Comparison of ENCODE assay signal across 20 cellular contexts in genomic region chr20:24378651-24379050, GRCh38.
"Had no signal": no experiment of that assay in that cellular context is flagged by ENCODE, and none has a peak within 500 bp of the region (broad histone marks: within the 10 kb centered on the region; RNA-seq: fewer than 3 reads in every experiment).

No MANE protein-coding gene starts in this region.

- H3K4me1 ChIP-seq: left ventricle myocardium inferior had no signal

- H3K9me3 Mint-ChIP-seq: activated CD4-positive, alpha-beta T cell treated with anti-CD3 and anti-CD28 coated beads, Interleukin-2, amount 10 ng/mL, durations not matched to agents 24 days and 14 days; activated CD8-positive, alpha-beta T cell treated with anti-CD3 and anti-CD28 coated beads for 36 hours; activated naive CD8-positive, alpha-beta T cell treated with anti-CD3 and anti-CD28 coated beads for 36 hours; activated T-helper 17 cell treated with anti-CD3 and anti-CD28 coated beads, Interleukin-2, amount 50 U/mL, for 72 hours; brain; central memory CD8-positive, alpha-beta T cell; nephron progenitor cell had no signal

- H3K4me3 ChIP-seq: heart left ventricle, left ventricle myocardium inferior, thyroid gland had no signal

- H3K4me3 Mint-ChIP-seq: activated CD4-positive, alpha-beta T cell treated with anti-CD3 and anti-CD28 coated beads, Interleukin-2, amount 10 ng/mL, durations not matched to agents 24 days and 14 days; activated CD8-positive, alpha-beta T cell treated with anti-CD3 and anti-CD28 coated beads for 36 hours; activated naive CD8-positive, alpha-beta T cell treated with anti-CD3 and anti-CD28 coated beads for 36 hours; activated T-helper 17 cell treated with anti-CD3 and anti-CD28 coated beads, Interleukin-2, amount 50 U/mL, for 72 hours; central memory CD8-positive, alpha-beta T cell; nephron progenitor cell had no signal

- H3K27me3 Mint-ChIP-seq: activated CD8-positive, alpha-beta T cell treated with anti-CD3 and anti-CD28 coated beads for 36 hours; activated naive CD8-positive, alpha-beta T cell treated with anti-CD3 and anti-CD28 coated beads for 36 hours; brain had no signal

- H3K4me1 Mint-ChIP-seq: activated CD4-positive, alpha-beta T cell treated with anti-CD3 and anti-CD28 coated beads, Interleukin-2, amount 10 ng/mL, durations not matched to agents 24 days and 14 days; activated naive CD8-positive, alpha-beta T cell treated with anti-CD3 and anti-CD28 coated beads for 36 hours; activated T-helper 17 cell treated with anti-CD3 and anti-CD28 coated beads, Interleukin-2, amount 50 U/mL, for 72 hours; central memory CD8-positive, alpha-beta T cell had no signal

- H3K27ac Mint-ChIP-seq: activated CD4-positive, alpha-beta T cell treated with anti-CD3 and anti-CD28 coated beads, Interleukin-2, amount 10 ng/mL, durations not matched to agents 24 days and 14 days; activated CD8-positive, alpha-beta T cell treated with anti-CD3 and anti-CD28 coated beads for 36 hours; activated naive CD8-positive, alpha-beta T cell treated with anti-CD3 and anti-CD28 coated beads for 36 hours; activated T-helper 17 cell treated with anti-CD3 and anti-CD28 coated beads, Interleukin-2, amount 50 U/mL, for 72 hours; nephron progenitor cell had no signal

- H3K9me3 ChIP-seq: heart left ventricle, left ventricle myocardium inferior, thyroid gland had no signal

- H3K27ac ChIP-seq: heart left ventricle, left ventricle myocardium inferior, thyroid gland had no signal

- DNase-seq: activated CD4-positive, alpha-beta T cell treated with anti-CD3 and anti-CD28 coated beads, Interleukin-2, amount 10 ng/mL, durations not matched to agents 24 days and 14 days; activated CD8-positive, alpha-beta T cell treated with anti-CD3 and anti-CD28 coated beads for 36 hours; activated naive CD4-positive, alpha-beta T cell; activated naive CD8-positive, alpha-beta T cell treated with anti-CD3 and anti-CD28 coated beads for 36 hours; activated T-cell treated with anti-CD3 and anti-CD28 coated beads, Interleukin-2, amount 50 U/mL, for 1 hour; amygdala; cortex of kidney; effector CD4-positive, alpha-beta T cell; heart left ventricle; left ventricle myocardium inferior; nephron progenitor cell; posterior cingulate gyrus; retina; stimulated activated CD8-positive, alpha-beta memory T cell treated with anti-CD3 and anti-CD28 coated beads, Interleukin-4, amount 100 ng/mL, for 48 hours; stimulated activated naive CD4-positive, alpha-beta T cell; T-helper 9 cell; thyroid gland had no signal

- H3K36me3 ChIP-seq: heart left ventricle, left ventricle myocardium inferior, thyroid gland had no signal

- H3K36me3 Mint-ChIP-seq: activated naive CD8-positive, alpha-beta T cell treated with anti-CD3 and anti-CD28 coated beads for 36 hours; brain had no signal

- H3K27me3 ChIP-seq: heart left ventricle, thyroid gland had no signal

- ATAC-seq: activated CD8-positive, alpha-beta T cell treated with anti-CD3 and anti-CD28 coated beads for 36 hours; activated T-helper 17 cell treated with anti-CD3 and anti-CD28 coated beads, Interleukin-2, amount 50 U/mL, for 72 hours had no signal
